ENCODE assay signal across 8 cellular contexts in the genomic region with DNA sequence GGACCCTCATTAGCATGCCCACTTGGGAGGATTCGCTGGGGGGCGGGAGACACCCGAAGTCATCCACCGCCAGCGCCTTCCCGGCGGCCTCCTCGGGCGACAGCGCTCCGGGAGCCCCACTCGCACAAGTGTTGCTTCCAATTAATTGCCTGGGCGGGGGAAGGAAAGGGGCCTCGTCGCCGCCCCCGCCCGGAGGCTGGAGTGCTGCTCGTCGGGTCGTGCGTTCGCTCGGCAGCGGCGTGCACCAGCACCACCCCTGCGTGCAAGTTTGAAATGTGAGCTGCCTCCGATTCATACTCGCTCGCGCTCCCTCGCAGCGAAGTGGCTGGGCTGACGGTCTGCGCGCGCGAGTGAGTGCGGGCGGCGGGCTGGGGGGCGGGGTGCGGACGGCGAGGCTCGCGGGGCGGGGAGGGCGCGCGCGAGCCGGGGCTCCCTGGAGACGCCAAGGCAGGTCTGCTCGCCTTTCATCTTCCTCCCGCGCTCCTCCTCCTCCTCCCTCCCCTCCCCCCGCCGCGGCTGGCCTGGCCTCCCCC.
DNase-seq lines count a peak whose midpoint lies in the region; ATAC-seq and TF ChIP-seq lines count a peak whose summit lies in the region.

No MANE protein-coding gene starts in this region.

- H3K9me3 Mint-ChIP-seq in natural killer cell: no peaks in the 10 kb centered on the region

- intact Hi-C loops in natural killer cell (cut with micrococcal nuclease): no loop called here

- DNase-seq in GM13977 (ENCODE audit: low spot score) (peak; percentile 91), NCI-H526 treated with DMSO at 0.1 percent for 48 hours (lab: John Stamatoyannopoulos, UW) (peak; percentile 18), fibroblast of lung (ENCODE audit: low read depth in 2 of 2) (peak; percentile 78 to 87), natural killer cell (peak; percentile 47), HK-2 (ENCODE audit: unreplicated experiment) (no peak)
- DNase-seq in activated T-cell treated with anti-CD3 and anti-CD28 coated beads, Interleukin-2, amount 50 U/mL, for 48 hours: peak; percentile 79 to 81

- peak overlapping the region; percentile 47 for H3K9ac ChIP-seq in fibroblast of lung (ENCODE audit: insufficient read depth, low read length)

- peak overlapping the region; percentile 81 for H3K4me2 ChIP-seq in fibroblast of lung (ENCODE audit: extremely low read depth, insufficient read depth, low read length)

- H3K27ac ChIP-seq in fibroblast of lung (ENCODE audit: insufficient read depth, low read length) (peak overlapping the region; percentile 44), temporal lobe (ENCODE audit: low read depth, low read length) (peak overlapping the region; percentile 27)

- no peaks in the 10 kb centered on the region for H3K27me3 ChIP-seq in fibroblast of lung (ENCODE audit: control insufficient read depth, insufficient read depth, low read length)

- peaks cover 35% of the 10 kb centered on the region for H3K79me2 ChIP-seq in fibroblast of lung (ENCODE audit: control insufficient read depth, insufficient read depth, low read length)

- H4K20me1 ChIP-seq in fibroblast of lung (ENCODE audit: control insufficient read depth, extremely low read depth, insufficient read depth, low read length): no peaks in the 10 kb centered on the region

- peak; percentile 35 for ATAC-seq in HG02852 (IDR thresholded peaks at IDR 0.05; ENCODE audit: unreplicated experiment)
- peak; percentile 52 to 59 (median 55) for ATAC-seq in natural killer cell

- peaks cover 52 to 64% of the 10 kb centered on the region in 2 donors for H3K4me1 Mint-ChIP-seq in natural killer cell

- in situ Hi-C loops in GM13977 (cut with MboI; ENCODE audit: low pct_unique_long_range_greater_than_20kb, low sequenced_read_pairs, unreplicated experiment): no loop called here

- peaks cover 4% of the 10 kb centered on the region for H3K36me3 ChIP-seq in fibroblast of lung (ENCODE audit: control insufficient read depth, insufficient read depth, low read length)

- no peaks in the 10 kb centered on the region for H3K27me3 Mint-ChIP-seq in natural killer cell (ENCODE audit: low read depth in 2 of 2)

- peaks cover 45% of the 10 kb centered on the region for H3K4me1 ChIP-seq in fibroblast of lung (ENCODE audit: control insufficient read depth, extremely low read depth, insufficient read depth, low read length)

- no peak overlapping the region for H2AFZ ChIP-seq in fibroblast of lung (ENCODE audit: low read length)

- peak overlapping the region in 3 of 4 experiments; percentile 24 to 51 (median 34) for H3K4me3 ChIP-seq in fibroblast of lung (replicated peaks in 1 of 4; ENCODE audit: control extremely low read depth in 1 of 4, insufficient read depth in 1 of 4, low read depth in 3 of 4, low read length in 4 of 4)

- no peaks in the 10 kb centered on the region for H3K36me3 Mint-ChIP-seq in natural killer cell

- H3K4me3 Mint-ChIP-seq in natural killer cell: peak overlapping the region; percentile 91

- no peak overlapping the region for H3K27ac Mint-ChIP-seq in natural killer cell

- H3K9me3 ChIP-seq in fibroblast of lung (ENCODE audit: control insufficient read depth, insufficient read depth, low read depth, low read length): no peaks in the 10 kb centered on the region

- TF ChIP-seq CTCF in GM13977 (IDR thresholded peaks at IDR 0.05; ENCODE audit: extremely low read depth, insufficient read depth, missing control alignments): no peak
- TF ChIP-seq CTCF in fibroblast of lung (conservative IDR thresholded peaks at IDR 0.05 in 1 of 2, IDR thresholded peaks at IDR 0.05 in 1 of 2; ENCODE audit: low read depth in 1 of 2, low read length in 2 of 2): no peak
- TF ChIP-seq CTCF in natural killer cell (IDR thresholded peaks at IDR 0.05): no peak
